In genomic region chr12:112735296-112735695, GRCh38 we compare ENCODE assay signal across 20 cellular contexts. TPM values are rescaled to one million over a fixed set of nuclear protein-coding genes. Genes with fewer than 3 reads are reported as not detected.
DNase-seq lines count a peak whose midpoint lies in the region; ATAC-seq and TF ChIP-seq lines count a peak whose summit lies in the region.
"Had no signal": no experiment of that assay in that cellular context is flagged by ENCODE, and none has a peak within 500 bp of the region (broad histone marks: within the 10 kb centered on the region; RNA-seq: fewer than 3 reads in every experiment).

No MANE protein-coding gene starts in this region.

- H3K79me2 ChIP-seq in GM23338 (replicated peaks; ENCODE audit: insufficient read depth) (no peaks in the 10 kb centered on the region), neural progenitor cell (ENCODE audit: low read depth) (no peaks in the 10 kb centered on the region)

- H3K4me2 ChIP-seq in GM23338 (no peak overlapping the region), neural progenitor cell (peak overlapping the region; percentile 18)
- H3K4me2 ChIP-seq: A549; BLaER1 treated with 17β-estradiol and CSF1 and Interleukin-3, amounts not matched to agents 10 nM and 100 nM had no signal

- H3K36me3 ChIP-seq in GM23338 (ENCODE audit: insufficient read depth) (no peaks in the 10 kb centered on the region), SK-N-MC (ENCODE audit: insufficient read depth, low read length) (no peaks in the 10 kb centered on the region), neural progenitor cell (no peaks in the 10 kb centered on the region)
- H3K36me3 ChIP-seq: BE2C; BLaER1 treated with 17β-estradiol and CSF1 and Interleukin-3, amounts not matched to agents 10 nM and 100 nM had no signal

- H3K27me3 ChIP-seq in GM23338 (ENCODE audit: insufficient read depth) (no peaks in the 10 kb centered on the region), neural progenitor cell (no peaks in the 10 kb centered on the region)
- H3K27me3 ChIP-seq: BE2C; BLaER1 treated with 17β-estradiol and CSF1 and Interleukin-3, amounts not matched to agents 10 nM and 100 nM had no signal

- TF ChIP-seq CTCF in GM23338 (conservative IDR thresholded peaks at IDR 0.05; ENCODE audit: low read depth in 2 of 2) (no peak), neural progenitor cell (IDR thresholded peaks at IDR 0.05) (no peak), GM20000 (IDR thresholded peaks at IDR 0.05; ENCODE audit: extremely low read depth, missing control alignments) (no peak)

- peaks cover 2% of the 10 kb centered on the region for H3K27me3 Mint-ChIP-seq in GM23338 (ENCODE audit: insufficient read depth, low read depth, poor library complexity)
- H3K27me3 Mint-ChIP-seq in neural progenitor cell (ENCODE audit: insufficient read depth, low read depth), result peaks cover 2% of the 10 kb centered on the region

- H3K4me3 Mint-ChIP-seq in GM23338 (no peak overlapping the region), neural progenitor cell (no peak overlapping the region)
- H3K4me3 Mint-ChIP-seq: CD14-positive monocyte; CD4-positive, alpha-beta T cell; CD8-positive, alpha-beta memory T cell had no signal

- H3F3A ChIP-seq in GM23338 (replicated peaks; ENCODE audit: low read depth), result no peaks in the 10 kb centered on the region
- peaks cover 10% of the 10 kb centered on the region for H3F3A ChIP-seq in neural progenitor cell (ENCODE audit: low read depth)

- no peak overlapping the region for H3K27ac ChIP-seq in GM23338 (ENCODE audit: low read depth)
- no peak overlapping the region for H3K27ac ChIP-seq in SK-N-MC
- H3K27ac ChIP-seq in neural progenitor cell, result no peak overlapping the region
- H3K27ac ChIP-seq: A549; BLaER1 treated with 17β-estradiol and CSF1 and Interleukin-3, amounts not matched to agents 10 nM and 100 nM had no signal

- no peaks in the 10 kb centered on the region for H3K9me3 ChIP-seq in SK-N-MC (ENCODE audit: low read depth, low read length)
- no peaks in the 10 kb centered on the region for H3K9me3 ChIP-seq in neural progenitor cell (ENCODE audit: low read depth)
- H3K9me3 ChIP-seq: A549; BLaER1 treated with 17β-estradiol and CSF1 and Interleukin-3, amounts not matched to agents 10 nM and 100 nM had no signal

- H2AFZ ChIP-seq in GM23338 (peak overlapping the region; percentile 28; the same call in 1 of the 2 replicates), neural progenitor cell (replicated peaks) (no peak overlapping the region)

- DNase-seq in GM23338 (ENCODE audit: low spot score) (no peak), SK-N-MC (ENCODE audit: low read depth, low spot score) (peak; percentile 64), neural progenitor cell (ENCODE audit: low spot score) (no peak), DMS 273 (lab: John Stamatoyannopoulos, UW; ENCODE audit: unreplicated experiment) (no peak), GM20000 (ENCODE audit: low spot score) (no peak), NCI-H187 treated with DMSO at 0.1 percent for 48 hours (lab: John Stamatoyannopoulos, UW) (no peak)
- DNase-seq: 8988T; ACHN; AML-193; BE2C; CD4-positive, alpha-beta T cell; CD8-positive, alpha-beta memory T cell; DMS53; DMS79 treated with DMSO at 0.1 percent for 48 hours; GOT3; HCEC 1CT had no signal

- no peaks in the 10 kb centered on the region for H3K36me3 Mint-ChIP-seq in GM23338 (ENCODE audit: low read depth)
- no peaks in the 10 kb centered on the region for H3K36me3 Mint-ChIP-seq in neural progenitor cell
- H3K36me3 Mint-ChIP-seq: CD14-positive monocyte; CD8-positive, alpha-beta memory T cell had no signal

- H4K20me1 ChIP-seq in GM23338 (replicated peaks; ENCODE audit: insufficient read depth), result no peaks in the 10 kb centered on the region
- no peaks in the 10 kb centered on the region for H4K20me1 ChIP-seq in neural progenitor cell (ENCODE audit: low read depth)
- H4K20me1 ChIP-seq: BLaER1 treated with 17β-estradiol and CSF1 and Interleukin-3, amounts not matched to agents 10 nM and 100 nM had no signal

- H3K9me3 Mint-ChIP-seq in GM23338, result no peaks in the 10 kb centered on the region
- no peaks in the 10 kb centered on the region for H3K9me3 Mint-ChIP-seq in neural progenitor cell
- H3K9me3 Mint-ChIP-seq: CD4-positive, alpha-beta T cell; CD8-positive, alpha-beta memory T cell had no signal

- no peaks in the 10 kb centered on the region for H3K4me1 Mint-ChIP-seq in GM23338
- peaks cover 7% of the 10 kb centered on the region for H3K4me1 Mint-ChIP-seq in neural progenitor cell
- H3K4me1 Mint-ChIP-seq: CD14-positive monocyte; CD8-positive, alpha-beta memory T cell had no signal

- H3K27ac Mint-ChIP-seq in GM23338 (no peak overlapping the region), neural progenitor cell (no peak overlapping the region)
- H3K27ac Mint-ChIP-seq: CD14-positive monocyte; CD4-positive, alpha-beta T cell had no signal

- H3K4me3 ChIP-seq in GM23338, result no peak overlapping the region
- peak overlapping the region; percentile 15; the same call in 1 of the 2 replicates for H3K4me3 ChIP-seq in SK-N-MC
- H3K4me3 ChIP-seq in neural progenitor cell, result no peak overlapping the region
- H3K4me3 ChIP-seq: A549; BLaER1 treated with 17β-estradiol and CSF1 and Interleukin-3, amounts not matched to agents 10 nM and 100 nM had no signal

- H3K4me1 ChIP-seq in GM23338 (ENCODE audit: insufficient read depth) (no peaks in the 10 kb centered on the region), neural progenitor cell (peaks cover 11% of the 10 kb centered on the region)
- H3K4me1 ChIP-seq: A549; BE2C; BLaER1 treated with 17β-estradiol and CSF1 and Interleukin-3, amounts not matched to agents 10 nM and 100 nM had no signal

- H3K9ac ChIP-seq in SK-N-MC (ENCODE audit: insufficient read length) (no peak overlapping the region), neural progenitor cell (no peak overlapping the region)
- H3K9ac ChIP-seq: BLaER1 treated with 17β-estradiol and CSF1 and Interleukin-3, amounts not matched to agents 10 nM and 100 nM had no signal

- no peak for ATAC-seq in GM23338
- ATAC-seq: A549 had no signal

- H3K9me2 ChIP-seq in GM23338 (ENCODE audit: insufficient read depth), result no peaks in the 10 kb centered on the region

TF ChIP-seq in GM23338, 12 proteins besides CTCF, POLR2A, EP300 and RAD21 (continues in another document):
- TF ChIP-seq JUNB (IDR thresholded peaks at IDR 0.05; ENCODE audit: unreplicated experiment) (no peak), ZNF331 (CRISPR knock-in tag; IDR thresholded peaks at IDR 0.05; ENCODE audit: low read depth) (no peak)
- TF ChIP-seq, protein P1, sequence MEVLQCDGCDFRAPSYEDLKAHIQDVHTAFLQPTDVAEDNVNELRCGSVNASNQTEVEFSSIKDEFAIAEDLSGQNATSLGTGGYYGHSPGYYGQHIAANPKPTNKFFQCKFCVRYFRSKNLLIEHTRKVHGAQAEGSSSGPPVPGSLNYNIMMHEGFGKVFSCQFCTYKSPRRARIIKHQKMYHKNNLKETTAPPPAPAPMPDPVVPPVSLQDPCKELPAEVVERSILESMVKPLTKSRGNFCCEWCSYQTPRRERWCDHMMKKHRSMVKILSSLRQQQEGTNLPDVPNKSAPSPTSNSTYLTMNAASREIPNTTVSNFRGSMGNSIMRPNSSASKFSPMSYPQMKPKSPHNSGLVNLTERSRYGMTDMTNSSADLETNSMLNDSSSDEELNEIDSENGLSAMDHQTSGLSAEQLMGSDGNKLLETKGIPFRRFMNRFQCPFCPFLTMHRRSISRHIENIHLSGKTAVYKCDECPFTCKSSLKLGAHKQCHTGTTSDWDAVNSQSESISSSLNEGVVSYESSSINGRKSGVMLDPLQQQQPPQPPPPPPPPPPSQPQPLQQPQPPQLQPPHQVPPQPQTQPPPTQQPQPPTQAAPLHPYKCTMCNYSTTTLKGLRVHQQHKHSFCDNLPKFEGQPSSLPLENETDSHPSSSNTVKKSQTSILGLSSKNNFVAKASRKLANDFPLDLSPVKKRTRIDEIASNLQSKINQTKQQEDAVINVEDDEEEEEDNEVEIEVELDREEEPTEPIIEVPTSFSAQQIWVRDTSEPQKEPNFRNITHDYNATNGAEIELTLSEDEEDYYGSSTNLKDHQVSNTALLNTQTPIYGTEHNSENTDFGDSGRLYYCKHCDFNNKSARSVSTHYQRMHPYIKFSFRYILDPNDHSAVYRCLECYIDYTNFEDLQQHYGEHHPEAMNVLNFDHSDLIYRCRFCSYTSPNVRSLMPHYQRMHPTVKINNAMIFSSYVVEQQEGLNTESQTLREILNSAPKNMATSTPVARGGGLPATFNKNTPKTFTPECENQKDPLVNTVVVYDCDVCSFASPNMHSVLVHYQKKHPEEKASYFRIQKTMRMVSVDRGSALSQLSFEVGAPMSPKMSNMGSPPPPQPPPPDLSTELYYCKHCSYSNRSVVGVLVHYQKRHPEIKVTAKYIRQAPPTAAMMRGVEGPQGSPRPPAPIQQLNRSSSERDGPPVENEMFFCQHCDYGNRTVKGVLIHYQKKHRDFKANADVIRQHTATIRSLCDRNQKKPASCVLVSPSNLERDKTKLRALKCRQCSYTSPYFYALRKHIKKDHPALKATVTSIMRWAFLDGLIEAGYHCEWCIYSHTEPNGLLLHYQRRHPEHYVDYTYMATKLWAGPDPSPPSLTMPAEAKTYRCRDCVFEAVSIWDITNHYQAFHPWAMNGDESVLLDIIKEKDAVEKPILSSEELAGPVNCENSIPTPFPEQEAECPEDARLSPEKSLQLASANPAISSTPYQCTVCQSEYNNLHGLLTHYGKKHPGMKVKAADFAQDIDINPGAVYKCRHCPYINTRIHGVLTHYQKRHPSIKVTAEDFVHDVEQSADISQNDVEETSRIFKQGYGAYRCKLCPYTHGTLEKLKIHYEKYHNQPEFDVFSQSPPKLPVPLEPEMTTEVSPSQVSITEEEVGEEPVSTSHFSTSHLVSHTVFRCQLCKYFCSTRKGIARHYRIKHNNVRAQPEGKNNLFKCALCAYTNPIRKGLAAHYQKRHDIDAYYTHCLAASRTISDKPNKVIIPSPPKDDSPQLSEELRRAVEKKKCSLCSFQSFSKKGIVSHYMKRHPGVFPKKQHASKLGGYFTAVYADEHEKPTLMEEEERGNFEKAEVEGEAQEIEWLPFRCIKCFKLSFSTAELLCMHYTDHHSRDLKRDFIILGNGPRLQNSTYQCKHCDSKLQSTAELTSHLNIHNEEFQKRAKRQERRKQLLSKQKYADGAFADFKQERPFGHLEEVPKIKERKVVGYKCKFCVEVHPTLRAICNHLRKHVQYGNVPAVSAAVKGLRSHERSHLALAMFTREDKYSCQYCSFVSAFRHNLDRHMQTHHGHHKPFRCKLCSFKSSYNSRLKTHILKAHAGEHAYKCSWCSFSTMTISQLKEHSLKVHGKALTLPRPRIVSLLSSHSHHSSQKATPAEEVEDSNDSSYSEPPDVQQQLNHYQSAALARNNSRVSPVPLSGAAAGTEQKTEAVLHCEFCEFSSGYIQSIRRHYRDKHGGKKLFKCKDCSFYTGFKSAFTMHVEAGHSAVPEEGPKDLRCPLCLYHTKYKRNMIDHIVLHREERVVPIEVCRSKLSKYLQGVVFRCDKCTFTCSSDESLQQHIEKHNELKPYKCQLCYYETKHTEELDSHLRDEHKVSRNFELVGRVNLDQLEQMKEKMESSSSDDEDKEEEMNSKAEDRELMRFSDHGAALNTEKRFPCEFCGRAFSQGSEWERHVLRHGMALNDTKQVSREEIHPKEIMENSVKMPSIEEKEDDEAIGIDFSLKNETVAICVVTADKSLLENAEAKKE (CRISPR knock-in tag; IDR thresholded peaks at IDR 0.05), result no peak

RNA-seq across cellular contexts. Expression of gene RPH3A, which starts 56.3 kb away (rescaled TPM):
- 0.03 and 0.31 TPM in 2 replicates for total RNA-seq in GM23338 (2014; rRNA removed; shearing (Covaris generic))
- 0.21 TPM in 1 of 2 replicates, not detected in the other for polyA plus RNA-seq in GM23338 (2016; fragmentation: Nextera tagmentation; extraction: Ambion mirVana)
- 0.09 TPM in 1 of 2 replicates, not detected in the other for total RNA-seq in neural progenitor cell (ENCODE audit: low replicate concordance)
- total RNA-seq: CD4-positive, alpha-beta T cell; CD8-positive, alpha-beta memory T cell; Daoy had no signal
- polyA plus RNA-seq: CD8-positive, alpha-beta memory T cell had no signal
